29 cellular contexts compared by ENCODE assay signal in genomic region chr11:85431319-85431718, GRCh38.
"Had no signal": no experiment of that assay in that cellular context is flagged by ENCODE, and none has a peak within 500 bp of the region (broad histone marks: within the 10 kb centered on the region; RNA-seq: fewer than 3 reads in every experiment).

No MANE protein-coding gene starts in this region.

- H3K27ac ChIP-seq: ascending aorta, cardiac muscle cell, coronary artery, dorsolateral prefrontal cortex, right lobe of liver, skin epidermis, thoracic aorta, uterus, WERI-Rb-1 had no signal

- H3K4me3 Mint-ChIP-seq: activated naive CD4-positive, alpha-beta T cell treated with anti-CD3 and anti-CD28 coated beads, Interleukin-2, amount 10 ng/mL, durations not matched to agents 7 days and 5 days; activated naive CD8-positive, alpha-beta T cell treated with anti-CD3 and anti-CD28 coated beads, Interleukin-2, amount 10 ng/mL, durations not matched to agents 7 days and 5 days; brain; natural killer cell treated with Interleukin-12 subunit alpha and Interleukin-12 subunit beta and Interleukin-15 and Interleukin-18, amount 100 ng/mL, for 72 hours; stimulated activated naive CD8-positive, alpha-beta T cell treated with anti-CD3 and anti-CD28 coated beads, Interleukin-15, Interleukin-2, amounts not matched to agents 100 ng/mL and 50 ng/mL, for 24 hours; T-helper 17 cell; type B pancreatic cell had no signal

- H3K36me3 ChIP-seq: ascending aorta, cardiac muscle cell, right lobe of liver, thoracic aorta, uterus, WERI-Rb-1 had no signal

- H3K27ac Mint-ChIP-seq: activated naive CD4-positive, alpha-beta T cell treated with anti-CD3 and anti-CD28 coated beads, Interleukin-2, amount 10 ng/mL, durations not matched to agents 7 days and 5 days; activated naive CD8-positive, alpha-beta T cell treated with anti-CD3 and anti-CD28 coated beads, Interleukin-2, amount 10 ng/mL, durations not matched to agents 7 days and 5 days; brain; natural killer cell treated with Interleukin-12 subunit alpha and Interleukin-12 subunit beta and Interleukin-15 and Interleukin-18, amount 100 ng/mL, for 72 hours; stimulated activated naive CD8-positive, alpha-beta T cell treated with anti-CD3 and anti-CD28 coated beads, Interleukin-15, Interleukin-2, amounts not matched to agents 100 ng/mL and 50 ng/mL, for 24 hours; T-helper 17 cell had no signal

- H3K4me1 Mint-ChIP-seq: activated naive CD4-positive, alpha-beta T cell treated with anti-CD3 and anti-CD28 coated beads, Interleukin-2, amount 10 ng/mL, durations not matched to agents 7 days and 5 days; activated naive CD8-positive, alpha-beta T cell treated with anti-CD3 and anti-CD28 coated beads, Interleukin-2, amount 10 ng/mL, durations not matched to agents 7 days and 5 days; brain; T-helper 17 cell had no signal

- H3K9me3 Mint-ChIP-seq: type B pancreatic cell had no signal

- H3K4me1 ChIP-seq: ascending aorta, right lobe of liver, uterus had no signal

- H3K27me3 ChIP-seq: ascending aorta, cardiac muscle cell, dorsolateral prefrontal cortex, right lobe of liver, uterus had no signal

- H3K4me3 ChIP-seq: ascending aorta, cardiac muscle cell, coronary artery, dorsolateral prefrontal cortex, lung, mucosa of descending colon, right lobe of liver, skin epidermis, thoracic aorta, uterus had no signal

- H3K9me3 ChIP-seq: right lobe of liver had no signal

- H3K27me3 Mint-ChIP-seq: activated naive CD4-positive, alpha-beta T cell treated with anti-CD3 and anti-CD28 coated beads, Interleukin-2, amount 10 ng/mL, durations not matched to agents 7 days and 5 days; activated naive CD8-positive, alpha-beta T cell treated with anti-CD3 and anti-CD28 coated beads, Interleukin-2, amount 10 ng/mL, durations not matched to agents 7 days and 5 days; natural killer cell treated with Interleukin-12 subunit alpha and Interleukin-12 subunit beta and Interleukin-15 and Interleukin-18, amount 100 ng/mL, for 72 hours; stimulated activated naive CD8-positive, alpha-beta T cell treated with anti-CD3 and anti-CD28 coated beads, Interleukin-15, Interleukin-2, amounts not matched to agents 100 ng/mL and 50 ng/mL, for 24 hours; T-helper 17 cell; type B pancreatic cell had no signal

- DNase-seq: activated CD4-positive, alpha-beta T cell treated with anti-CD3 and anti-CD28 coated beads for 48 hours; activated CD4-positive, alpha-beta T cell treated with anti-CD3 and anti-CD28 coated beads, Interleukin-2, amount 50 U/mL, for 48 hours; activated CD8-positive, alpha-beta memory T cell treated with anti-CD3 and anti-CD28 coated beads for 24 hours; activated effector memory CD4-positive, alpha-beta T cell treated with Interleukin-2 at 50 U/mL for 16 hours; activated naive CD4-positive, alpha-beta T cell treated with anti-CD3 and anti-CD28 coated beads, Interleukin-2, amount 10 ng/mL, durations not matched to agents 7 days and 5 days; activated naive CD8-positive, alpha-beta T cell treated with anti-CD3 and anti-CD28 coated beads, Interleukin-2, amount 10 ng/mL, durations not matched to agents 7 days and 5 days; effector memory CD4-positive, alpha-beta T cell; hippocampal formation; mucosa of descending colon; posterior cingulate gyrus; right lobe of liver; stimulated activated CD4-positive, alpha-beta T cell treated with anti-CD3 and anti-CD28 coated beads, Interleukin-12 subunit alpha, Interleukin-12 subunit beta, amount 100 ng/mL, for 4 hours; stimulated activated CD4-positive, alpha-beta T cell treated with anti-CD3 and anti-CD28 coated beads, Interleukin-4, amount 100 ng/mL, for 1 hour; T-helper 17 cell; T1000; uterus; WERI-Rb-1 had no signal

- ATAC-seq: activated CD4-positive, CD25-positive, alpha-beta regulatory T cell treated with anti-CD3 and anti-CD28 coated beads, Interleukin-2, amount 50 U/mL, for 24 hours; mucosa of descending colon; natural killer cell treated with Interleukin-12 subunit alpha and Interleukin-12 subunit beta and Interleukin-15 and Interleukin-18, amount 100 ng/mL, for 72 hours; right lobe of liver; T-helper 17 cell had no signal

- H3K36me3 Mint-ChIP-seq: activated naive CD4-positive, alpha-beta T cell treated with anti-CD3 and anti-CD28 coated beads, Interleukin-2, amount 10 ng/mL, durations not matched to agents 7 days and 5 days; activated naive CD8-positive, alpha-beta T cell treated with anti-CD3 and anti-CD28 coated beads, Interleukin-2, amount 10 ng/mL, durations not matched to agents 7 days and 5 days; brain; type B pancreatic cell had no signal
